13 cellular contexts compared by ENCODE assay signal in genomic region chr2:151302879-151303278, GRCh38. TPM values are rescaled to one million over a fixed set of nuclear protein-coding genes. Genes with fewer than 3 reads are reported as not detected.
DNase-seq lines count a peak whose midpoint lies in the region; ATAC-seq, FAIRE-seq and TF ChIP-seq lines count a peak whose summit lies in the region.
"Had no signal": no experiment of that assay in that cellular context is flagged by ENCODE, and none has a peak within 500 bp of the region (broad histone marks: within the 10 kb centered on the region; RNA-seq: fewer than 3 reads in every experiment).

No MANE protein-coding gene starts in this region.

- TF ChIP-seq POLR2A in endothelial cell of umbilical vein (IDR thresholded peaks at IDR 0.05; ENCODE audit: low read depth, low read length): no peak

- TF ChIP-seq CTCF in endothelial cell of umbilical vein (IDR thresholded peaks at IDR 0.05; ENCODE audit: extremely low read depth in 1 of 2, insufficient read depth in 1 of 2, low read depth in 1 of 2, low read length in 2 of 2): no peak

- intact Hi-C loops in endothelial cell of umbilical vein (cut with micrococcal nuclease): no loop called here

- POLR2A ChIA-PET in endothelial cell of umbilical vein (lab: Charles Lee): no interaction called here

- H3K79me2 ChIP-seq in endothelial cell of umbilical vein (ENCODE audit: control insufficient read depth, insufficient read depth, low read length): no peaks in the 10 kb centered on the region

- H4K20me1 ChIP-seq in endothelial cell of umbilical vein (replicated peaks; ENCODE audit: control insufficient read depth, extremely low read depth, insufficient read depth, low read length): no peaks in the 10 kb centered on the region
- H4K20me1 ChIP-seq: BLaER1 treated with 17β-estradiol and CSF1 and Interleukin-3, amounts not matched to agents 10 nM and 100 nM had no signal

- no peak overlapping the region for H3K4me3 ChIP-seq in endothelial cell of umbilical vein (replicated peaks in 1 of 3; ENCODE audit: insufficient read depth in 1 of 3, low read depth in 1 of 3, low read length in 3 of 3)
- H3K4me3 ChIP-seq in mesodermal cell (ENCODE audit: extremely low read depth, insufficient read depth, low read length, poor library complexity, severe bottlenecking): no peak overlapping the region
- H3K4me3 ChIP-seq: BLaER1 treated with 17β-estradiol and CSF1 and Interleukin-3, amounts not matched to agents 10 nM and 100 nM; cardiac muscle cell had no signal

- FAIRE-seq in endothelial cell of umbilical vein (lab: Jason Lieb, UNC): no peak

- BruUV-seq in endothelial cell of umbilical vein (replicated peaks; lab: Mats Ljungman, UMichigan): no TSS peak

- H3K9ac ChIP-seq in endothelial cell of umbilical vein (replicated peaks; ENCODE audit: extremely low read depth, insufficient read depth, low read length): no peak overlapping the region
- H3K9ac ChIP-seq: BLaER1 treated with 17β-estradiol and CSF1 and Interleukin-3, amounts not matched to agents 10 nM and 100 nM had no signal

- H3K4me1 ChIP-seq in endothelial cell of umbilical vein (ENCODE audit: control insufficient read depth, extremely low read depth, insufficient read depth, low read length) (peaks cover 12% of the 10 kb centered on the region), mesodermal cell (ENCODE audit: control insufficient read depth, insufficient read depth, low read length, poor library complexity, severe bottlenecking) (peaks cover 6% of the 10 kb centered on the region)

- H3K36me3 ChIP-seq in endothelial cell of umbilical vein (ENCODE audit: control insufficient read depth in 2 of 2, extremely low read depth in 1 of 2, insufficient read depth in 2 of 2, low read length in 2 of 2): no peaks in the 10 kb centered on the region
- no peaks in the 10 kb centered on the region for H3K36me3 ChIP-seq in mesodermal cell (ENCODE audit: control insufficient read depth, insufficient read depth, low read length)
- H3K36me3 ChIP-seq: BLaER1 treated with 17β-estradiol and CSF1 and Interleukin-3, amounts not matched to agents 10 nM and 100 nM; cardiac muscle cell had no signal

- H3K27ac ChIP-seq in endothelial cell of umbilical vein (ENCODE audit: insufficient read depth, low read depth, low read length): no peak overlapping the region
- H3K27ac ChIP-seq in mesodermal cell (ENCODE audit: low read depth, low read length, severe bottlenecking): peak overlapping the region; percentile 10
- H3K27ac ChIP-seq: BLaER1 treated with 17β-estradiol and CSF1 and Interleukin-3, amounts not matched to agents 10 nM and 100 nM; cardiac muscle cell; epithelial cell of prostate had no signal

- H3K4me2 ChIP-seq in endothelial cell of umbilical vein (ENCODE audit: insufficient read depth, low read length): no peak overlapping the region
- H3K4me2 ChIP-seq: BLaER1 treated with 17β-estradiol and CSF1 and Interleukin-3, amounts not matched to agents 10 nM and 100 nM had no signal

- peak; percentile 41 for DNase-seq in Ammon's horn (ENCODE audit: low spot score)
- peak; percentile 13 for DNase-seq in NCI-H460 (ENCODE audit: extremely low read depth, low read depth)
- peak; percentile 25 for DNase-seq in endothelial cell of umbilical vein (ENCODE audit: low read depth, low spot score)
- no peak for DNase-seq in NCI-H510A treated with DMSO at 0.1 percent for 48 hours (lab: John Stamatoyannopoulos, UW)
- no peak for DNase-seq in Kasumi-1 (lab: John Stamatoyannopoulos, UW)
- DNase-seq in stimulated activated CD4-positive, alpha-beta T cell treated with anti-CD3 and anti-CD28 coated beads, Interleukin-2, amount 100 ng/mL, for 24 hours: no peak
- DNase-seq: Karpas-422; stimulated activated naive CD8-positive, alpha-beta T cell treated with anti-CD3 and anti-CD28 coated beads, Interleukin-15, amount 100 ng/mL, for 72 hours had no signal

- H3K9me1 ChIP-seq in endothelial cell of umbilical vein (replicated peaks; ENCODE audit: control insufficient read depth, extremely low read depth, insufficient read depth, low read length): no peaks in the 10 kb centered on the region

- WGBS in mesodermal cell (ENCODE audit: insufficient coverage in 2 of 2), 2 experiments: no CpG with 5 or more reads among the region's 2 CpGs

- H3K9me3 ChIP-seq in endothelial cell of umbilical vein (replicated peaks; ENCODE audit: control insufficient read depth, insufficient read depth, low read length): no peaks in the 10 kb centered on the region
- no peaks in the 10 kb centered on the region for H3K9me3 ChIP-seq in mesodermal cell (ENCODE audit: control insufficient read depth, low read length)
- H3K9me3 ChIP-seq: BLaER1 treated with 17β-estradiol and CSF1 and Interleukin-3, amounts not matched to agents 10 nM and 100 nM had no signal

- no peak overlapping the region for H2AFZ ChIP-seq in endothelial cell of umbilical vein (ENCODE audit: low read depth, low read length)

- no peaks in the 10 kb centered on the region for H3K27me3 ChIP-seq in endothelial cell of umbilical vein (ENCODE audit: control insufficient read depth in 2 of 2, insufficient read depth in 2 of 2, low read length in 2 of 2)
- H3K27me3 ChIP-seq: BLaER1 treated with 17β-estradiol and CSF1 and Interleukin-3, amounts not matched to agents 10 nM and 100 nM; cardiac muscle cell had no signal

- ATAC-seq in GM19467 (IDR thresholded peaks at IDR 0.05; ENCODE audit: unreplicated experiment): no peak
- ATAC-seq: stimulated activated naive CD8-positive, alpha-beta T cell treated with anti-CD3 and anti-CD28 coated beads, Interleukin-15, amount 100 ng/mL, for 72 hours had no signal

- dilution Hi-C loops in endothelial cell of umbilical vein (cut with MboI; ENCODE audit: extremely low pct_ligation_motif_present, low sequenced_read_pairs): no loop called here

- CTCF ChIA-PET in endothelial cell of umbilical vein (lab: Charles Lee): no interaction called here

TF ChIP-seq in endothelial cell of umbilical vein, 7 proteins besides CTCF, POLR2A, EP300 and RAD21:
- no peak for TF ChIP-seq JUN (IDR thresholded peaks at IDR 0.05; ENCODE audit: borderline replicate concordance, insufficient read depth, insufficient read length, low read depth)
- TF ChIP-seq EZH2 (IDR thresholded peaks at IDR 0.05; ENCODE audit: borderline replicate concordance, low read depth, low read length, severe bottlenecking): no peak
- TF ChIP-seq FOS (IDR thresholded peaks at IDR 0.05; ENCODE audit: borderline replicate concordance, insufficient read depth, low read length): no peak
- TF ChIP-seq GATA2 (IDR thresholded peaks at IDR 0.05; ENCODE audit: insufficient read depth, insufficient read length, low read depth, low read length): no peak
- TF ChIP-seq POLR2AphosphoS5 (IDR thresholded peaks at IDR 0.05; ENCODE audit: insufficient read depth, low read depth, low read length): no peak
- no peak for TF ChIP-seq MAX (IDR thresholded peaks at IDR 0.05; ENCODE audit: insufficient read depth, insufficient read length)
- TF ChIP-seq MYC (IDR thresholded peaks at IDR 0.05; ENCODE audit: low read depth, low read length): no peak

RNA-seq across cellular contexts. Expression of gene NMI, which starts 13.4 kb away (rescaled TPM):
- 6.8 and 7.5 TPM in 2 replicates for total RNA-seq in NCI-H460 (2014; rRNA removed; shearing (Covaris generic))
- polyA plus RNA-seq in NCI-H460 (2014; cell fraction: nucleus; rRNA removed): 0.73 and 4.1 TPM in 2 replicates
- 17.1 and 24.9 TPM in 2 replicates for total RNA-seq in endothelial cell of umbilical vein
- 3.5 and 6.0 TPM in 2 replicates for polyA plus RNA-seq in endothelial cell of umbilical vein
- polyA plus RNA-seq in endothelial cell of umbilical vein (2011; cell fraction: cytosol; rRNA removed): 12.1 and 14.0 TPM in 2 replicates
- 5.2 and 8.8 TPM in 2 replicates for polyA plus RNA-seq in endothelial cell of umbilical vein (2011; cell fraction: nucleus; rRNA removed)
- 23.9 and 31.8 TPM in 2 replicates for polyA plus RNA-seq in endothelial cell of umbilical vein (2012)
- 1.9 and 2.3 TPM in 2 replicates for polyA minus RNA-seq in endothelial cell of umbilical vein
- polyA minus RNA-seq in endothelial cell of umbilical vein (2011; cell fraction: cytosol; rRNA and poly(A)+ RNA removed): 3.1 TPM
- polyA minus RNA-seq in endothelial cell of umbilical vein (2011; cell fraction: nucleus; rRNA and poly(A)+ RNA removed): 2.4 and 3.6 TPM in 2 replicates
- 2.0 TPM for polyA plus RNA-seq in mesodermal cell (2013, experiment 1 of 2)
- polyA plus RNA-seq in mesodermal cell (2013, experiment 2 of 2): 1.6 TPM

RNA-seq across cellular contexts. Expression of gene RBM43, which starts 41.2 kb away (rescaled TPM):
- 1.5 and 3.2 TPM in 2 replicates for total RNA-seq in NCI-H460 (2014; rRNA removed; shearing (Covaris generic))
- 0.63 and 1.4 TPM in 2 replicates for polyA plus RNA-seq in NCI-H460 (2014; cell fraction: nucleus; rRNA removed)
- total RNA-seq in endothelial cell of umbilical vein: 6.4 and 6.5 TPM in 2 replicates
- polyA plus RNA-seq in endothelial cell of umbilical vein: 2.6 and 3.7 TPM in 2 replicates
- polyA plus RNA-seq in endothelial cell of umbilical vein (2011; cell fraction: cytosol; rRNA removed): 3.7 and 4.4 TPM in 2 replicates
- 3.7 and 4.3 TPM in 2 replicates for polyA plus RNA-seq in endothelial cell of umbilical vein (2011; cell fraction: nucleus; rRNA removed)
- polyA plus RNA-seq in endothelial cell of umbilical vein (2012): 4.6 and 6.5 TPM in 2 replicates
- polyA minus RNA-seq in endothelial cell of umbilical vein: 3.3 and 3.8 TPM in 2 replicates
- 0.41 TPM for polyA minus RNA-seq in endothelial cell of umbilical vein (2011; cell fraction: cytosol; rRNA and poly(A)+ RNA removed)
- polyA minus RNA-seq in endothelial cell of umbilical vein (2011; cell fraction: nucleus; rRNA and poly(A)+ RNA removed): 4.4 and 4.6 TPM in 2 replicates
- polyA plus RNA-seq in mesodermal cell (2013, experiment 1 of 2): 2.5 TPM
- polyA plus RNA-seq in mesodermal cell (2013, experiment 2 of 2): 3.6 TPM

RNA-seq across cellular contexts. Expression of gene TNFAIP6, which starts 54.5 kb away (rescaled TPM):
- total RNA-seq in NCI-H460 (2014; rRNA removed; shearing (Covaris generic)): 0.10 TPM in 1 of 2 replicates, not detected in the other
- not detected in 2 replicates for polyA plus RNA-seq in NCI-H460 (2014; cell fraction: nucleus; rRNA removed)
- total RNA-seq in endothelial cell of umbilical vein: not detected in 2 replicates
- not detected in 2 replicates for polyA plus RNA-seq in endothelial cell of umbilical vein
- polyA plus RNA-seq in endothelial cell of umbilical vein (2011; cell fraction: cytosol; rRNA removed): not detected in 2 replicates
- polyA plus RNA-seq in endothelial cell of umbilical vein (2011; cell fraction: nucleus; rRNA removed): not detected in 2 replicates
- not detected in 2 replicates for polyA plus RNA-seq in endothelial cell of umbilical vein (2012)
- polyA minus RNA-seq in endothelial cell of umbilical vein: not detected in 2 replicates
- not detected for polyA minus RNA-seq in endothelial cell of umbilical vein (2011; cell fraction: cytosol; rRNA and poly(A)+ RNA removed)
- not detected in 2 replicates for polyA minus RNA-seq in endothelial cell of umbilical vein (2011; cell fraction: nucleus; rRNA and poly(A)+ RNA removed)
- 1.8 TPM for polyA plus RNA-seq in mesodermal cell (2013, experiment 1 of 2)
- 1.2 TPM for polyA plus RNA-seq in mesodermal cell (2013, experiment 2 of 2)
- total RNA-seq: cardiac muscle cell had no signal
- polyA plus RNA-seq: cardiac muscle cell had no signal

Comparison
In these comparisons a context has a peak if more than half of its experiments do, and no peak if none do; other contexts are left out.
1. DNase-seq: peak in Ammon's horn (single experiment), NCI-H460 (single experiment) and endothelial cell of umbilical vein (single experiment); none in NCI-H510A treated with DMSO at 0.1 percent for 48 hours (single experiment), Kasumi-1 (0 of 2) and stimulated activated CD4-positive, alpha-beta T cell treated with anti-CD3 and anti-CD28 coated beads, Interleukin-2, amount 100 ng/mL, for 24 hours (0 of 2).